ENCODE assay signal across 15 cellular contexts in genomic region chr4:15400276-15400675, GRCh38. TPM values are rescaled to one million over a fixed set of nuclear protein-coding genes. Genes with fewer than 3 reads are reported as not detected.
DNase-seq lines count a peak whose midpoint lies in the region; ATAC-seq and TF ChIP-seq lines count a peak whose summit lies in the region.
"Had no signal": no experiment of that assay in that cellular context is flagged by ENCODE, and none has a peak within 500 bp of the region (broad histone marks: within the 10 kb centered on the region; RNA-seq: fewer than 3 reads in every experiment).

No MANE protein-coding gene starts in this region.

- intact Hi-C loops in breast epithelium (cut with DNase I; ENCODE audit: low total_unique reads) = no loop called here
- intact Hi-C loops in transverse colon (cut with DNase I; ENCODE audit: low total_unique reads) = no loop called here

- H3K27ac ChIP-seq in breast epithelium (peak overlapping the region; percentile 26 to 66), transverse colon (peak overlapping the region; percentile 47 to 75 (median 60))

- no peaks in the 10 kb centered on the region for H3K36me3 ChIP-seq in breast epithelium
- no peaks in the 10 kb centered on the region for H3K36me3 ChIP-seq in transverse colon
- H3K36me3 ChIP-seq: right atrium auricular region had no signal

- TF ChIP-seq EP300 in transverse colon (IDR thresholded peaks at IDR 0.05; ENCODE audit: low read depth) = no peak

- H3K27me3 Mint-ChIP-seq in activated CD4-positive, alpha-beta T cell treated with anti-CD3 and anti-CD28 coated beads, Interleukin-2, amount 10 ng/mL, durations not matched to agents 7 days and 5 days = peaks cover 3% of the 10 kb centered on the region
- H3K27me3 Mint-ChIP-seq in naive B cell = no peaks in the 10 kb centered on the region
- H3K27me3 Mint-ChIP-seq: stimulated activated naive CD8-positive, alpha-beta T cell treated with anti-CD3 and anti-CD28 coated beads, Interleukin-15, amount 100 ng/mL, for 72 hours had no signal

- TF ChIP-seq CTCF in breast epithelium (IDR thresholded peaks at IDR 0.05) (no peak), transverse colon (IDR thresholded peaks at IDR 0.05) (no peak)

- TF ChIP-seq POLR2A in breast epithelium (IDR thresholded peaks at IDR 0.05) = no peak
- TF ChIP-seq POLR2A in transverse colon (IDR thresholded peaks at IDR 0.05) = no peak

- peaks cover 29% of the 10 kb centered on the region for H3K4me1 Mint-ChIP-seq in activated CD4-positive, alpha-beta T cell treated with anti-CD3 and anti-CD28 coated beads, Interleukin-2, amount 10 ng/mL, durations not matched to agents 7 days and 5 days
- peaks cover 29 to 65% (median 54%) of the 10 kb centered on the region in 3 donors for H3K4me1 Mint-ChIP-seq in naive B cell

- no peak overlapping the region for H3K4me3 Mint-ChIP-seq in activated CD4-positive, alpha-beta T cell treated with anti-CD3 and anti-CD28 coated beads, Interleukin-2, amount 10 ng/mL, durations not matched to agents 7 days and 5 days
- H3K4me3 Mint-ChIP-seq in naive B cell = peak overlapping the region in 6 of 8 donors; percentile 68 to 92 (median 76)

- no peak for ATAC-seq in naive B cell (ENCODE audit: low read depth in 2 of 2)

- CTCF ChIA-PET in activated CD4-positive, alpha-beta T cell treated with anti-CD3 and anti-CD28 coated beads, Interleukin-2, amount 10 ng/mL, durations not matched to agents 7 days and 5 days (lab: Charles Lee) = interaction anchor here (1.4 kb wide), 1 partner anchor 14 kb away, joined by 5 read pairs; no protein-coding TSS in a partner anchor

- H3K9me3 ChIP-seq in breast epithelium = no peaks in the 10 kb centered on the region
- no peaks in the 10 kb centered on the region for H3K9me3 ChIP-seq in transverse colon
- H3K9me3 ChIP-seq: right atrium auricular region had no signal

- peak overlapping the region; percentile 80 for H3K27ac Mint-ChIP-seq in activated CD4-positive, alpha-beta T cell treated with anti-CD3 and anti-CD28 coated beads, Interleukin-2, amount 10 ng/mL, durations not matched to agents 7 days and 5 days
- H3K27ac Mint-ChIP-seq in naive B cell = peak overlapping the region in 4 of 6 donors; percentile 72 to 89 (median 80)

- POLR2A ChIA-PET in activated CD4-positive, alpha-beta T cell treated with anti-CD3 and anti-CD28 coated beads, Interleukin-2, amount 10 ng/mL, durations not matched to agents 7 days and 5 days (lab: Charles Lee) = no interaction called here

- no peak for DNase-seq in activated CD4-positive, alpha-beta T cell treated with anti-CD3 and anti-CD28 coated beads, Interleukin-2, amount 10 ng/mL, durations not matched to agents 7 days and 5 days
- no peak for DNase-seq in activated CD4-positive, alpha-beta T cell treated with anti-CD3 and anti-CD28 coated beads for 1 hour
- DNase-seq in breast epithelium (ENCODE audit: low spot score in 2 of 2) = no peak
- no peak for DNase-seq in naive B cell
- no peak for DNase-seq in transverse colon
- DNase-seq in MV-4-11 (lab: John Stamatoyannopoulos, UW) = no peak
- no peak for DNase-seq in EL
- DNase-seq in NCI-H1092 treated with DMSO at 0.1 percent for 48 hours (lab: John Stamatoyannopoulos, UW) = no peak
- DNase-seq: 8988T; activated CD4-positive, CD25-positive, alpha-beta regulatory T cell treated with anti-CD3 and anti-CD28 coated beads, Interleukin-2, amount 50 U/mL, for 72 hours; effector CD8-positive, alpha-beta T cell had no signal

- in situ Hi-C loops in transverse colon (cut with MboI; ENCODE audit: low pct_ligation_motif_present in 1 of 4, low pct_unique_long_range_greater_than_20kb in 1 of 4, low sequenced_read_pairs in 3 of 4) = no loop called here

- H3K4me1 ChIP-seq in breast epithelium (no peaks in the 10 kb centered on the region), transverse colon (peaks cover 4 to 25% (median 13%) of the 10 kb centered on the region in 4 donors)

- WGBS in transverse colon (ENCODE audit: low coverage in 1 of 2), 2 donors = 90% methylated on average over 3 of the region's 3 CpGs

- H3K27me3 ChIP-seq in breast epithelium (no peaks in the 10 kb centered on the region), transverse colon (no peaks in the 10 kb centered on the region)
- H3K27me3 ChIP-seq: right atrium auricular region had no signal

- H3K4me3 ChIP-seq in breast epithelium (no peak overlapping the region), transverse colon (no peak overlapping the region)
- H3K4me3 ChIP-seq: right atrium auricular region had no signal

- no peaks in the 10 kb centered on the region for H3K9me3 Mint-ChIP-seq in activated CD4-positive, alpha-beta T cell treated with anti-CD3 and anti-CD28 coated beads, Interleukin-2, amount 10 ng/mL, durations not matched to agents 7 days and 5 days
- H3K9me3 Mint-ChIP-seq in naive B cell = no peaks in the 10 kb centered on the region
- H3K9me3 Mint-ChIP-seq: stimulated activated naive CD8-positive, alpha-beta T cell treated with anti-CD3 and anti-CD28 coated beads, Interleukin-15, amount 100 ng/mL, for 72 hours had no signal

- peaks cover 3% of the 10 kb centered on the region for H3K36me3 Mint-ChIP-seq in activated CD4-positive, alpha-beta T cell treated with anti-CD3 and anti-CD28 coated beads, Interleukin-2, amount 10 ng/mL, durations not matched to agents 7 days and 5 days (ENCODE audit: low read depth)
- no peaks in the 10 kb centered on the region for H3K36me3 Mint-ChIP-seq in naive B cell

RNA-seq across cellular contexts. Expression of gene C1QTNF7, which starts 27.6 kb away (rescaled TPM):
- total RNA-seq in activated CD4-positive, alpha-beta T cell treated with anti-CD3 and anti-CD28 coated beads, Interleukin-2, amount 10 ng/mL, durations not matched to agents 7 days and 5 days = not detected
- 10 to 100 TPM in 1 of 3 donors, 1 to 10 TPM in 2; 2.2 to 14.9 (median 2.6) TPM for total RNA-seq in breast epithelium
- polyA plus RNA-seq in naive B cell (ENCODE audit: low read depth in 6 of 6) = not detected
- total RNA-seq in transverse colon = 1 to 10 TPM in 3 of 4 donors, not detected in 1; 3.7 to 8.4 (median 3.7) TPM
- total RNA-seq: HT1080, OCI-LY7 had no signal
